ENCODE assay signal across 8 cellular contexts in genomic region chr1:101567582-101568189, GRCh38.
DNase-seq lines count a peak whose midpoint lies in the region; ATAC-seq and TF ChIP-seq lines count a peak whose summit lies in the region.

No MANE protein-coding gene starts in this region.

- H3K4me3 ChIP-seq in MG63 (no peak overlapping the region), upper lobe of left lung (no peak overlapping the region)

- CTCF ChIA-PET in HEK293T (lab: Yijun Ruan, JAX), result interaction anchor here (0.6 to 0.9 kb wide), 4 partner anchors 20 to 48 kb away, joined by 3 read pairs; no protein-coding TSS in a partner anchor

- DNase-seq in activated gamma-delta T cell treated with Interleukin-2 at 50 U/mL for 16 hours (peak; percentile 38), activated gamma-delta T cell (lab: John Stamatoyannopoulos, UW) (no peak), HEK293T (ENCODE audit: extremely low spot score) (peak; percentile 53), MG63 (peak; percentile 19), cerebellar cortex (ENCODE audit: low spot score) (peak; percentile 21), mucosa of gallbladder (ENCODE audit: low spot score) (peak; percentile 10), upper lobe of left lung (peak in 1 of 2 donors; percentile 24)

- H3K27me3 ChIP-seq in MG63 (no peaks in the 10 kb centered on the region), upper lobe of left lung (no peaks in the 10 kb centered on the region)

- TF ChIP-seq CTCF in VCaP (conservative IDR thresholded peaks at IDR 0.05) (peak; percentile 96), upper lobe of left lung (IDR thresholded peaks at IDR 0.05) (peak in 5 of 6 experiments; percentile 53 to 80 (median 63))

- no peak overlapping the region for H3K27ac ChIP-seq in VCaP
- no peak overlapping the region for H3K27ac ChIP-seq in upper lobe of left lung

- no peaks in the 10 kb centered on the region for H3K4me1 ChIP-seq in upper lobe of left lung

- TF ChIP-seq POLR2A in upper lobe of left lung (IDR thresholded peaks at IDR 0.05), result no peak

- H3K9me3 ChIP-seq in MG63, result no peaks in the 10 kb centered on the region
- H3K9me3 ChIP-seq in upper lobe of left lung, result peaks cover 0 to 3% (median 0%) of the 10 kb centered on the region in 4 donors

- ATAC-seq in upper lobe of left lung (ENCODE audit: low FRiP score in 2 of 2), result peak; percentile 55 to 73

- WGBS in upper lobe of left lung, 2 donors, result 48 to 52% methylated on average over 4 of the region's 4 CpGs

- POLR2A ChIA-PET in HEK293T (lab: Yijun Ruan, JAX), result no interaction called here

- no peaks in the 10 kb centered on the region for H3K36me3 ChIP-seq in MG63
- H3K36me3 ChIP-seq in upper lobe of left lung, result no peaks in the 10 kb centered on the region

- no peak for TF ChIP-seq EP300 in upper lobe of left lung (IDR thresholded peaks at IDR 0.05)

TF ChIP-seq in HEK293T, 16 proteins besides CTCF, POLR2A, EP300 and RAD21:
- TF ChIP-seq NFRKB (IDR thresholded peaks at IDR 0.05) (no peak), ZNF384 (IDR thresholded peaks at IDR 0.05) (peak; percentile 93), CTBP1 (IDR thresholded peaks at IDR 0.05; ENCODE audit: borderline replicate concordance) (no peak)
TF ChIP-seq in HEK293T: peak in this region for 1.
